In genomic region chr16:64615647-64616280, GRCh38 we compare ENCODE assay signal across 11 cellular contexts.
DNase-seq lines count a peak whose midpoint lies in the region; ATAC-seq and TF ChIP-seq lines count a peak whose summit lies in the region.
"Had no signal": no experiment of that assay in that cellular context is flagged by ENCODE, and none has a peak within 500 bp of the region (broad histone marks: within the 10 kb centered on the region; RNA-seq: fewer than 3 reads in every experiment).

No MANE protein-coding gene starts in this region.

- H3K36me3 ChIP-seq in BE2C (no peaks in the 10 kb centered on the region), MM.1S (replicated peaks; ENCODE audit: insufficient read depth, low read length) (no peaks in the 10 kb centered on the region)
- H3K36me3 ChIP-seq: BLaER1 had no signal

- DNase-seq in BE2C: peak; percentile 84
- peak; percentile 50 for DNase-seq in MM.1S
- DNase-seq in amniotic epithelial cell (ENCODE audit: low read depth): peak; percentile 1
- DNase-seq in iPS-NIHi11 (ENCODE audit: low spot score): peak; percentile 37
- DNase-seq in central memory CD4-positive, alpha-beta T cell: no peak
- DNase-seq in 8988T: no peak
- DNase-seq: naive thymus-derived CD4-positive, alpha-beta T cell had no signal

- no peak overlapping the region for H3K4me3 ChIP-seq in BE2C (ENCODE audit: low read depth, low read length)
- H3K4me3 ChIP-seq in MM.1S (ENCODE audit: low read length): no peak overlapping the region
- H3K4me3 ChIP-seq: BLaER1 had no signal

- H3K4me1 ChIP-seq in BE2C (peaks cover 15% of the 10 kb centered on the region; the same call in 1 of the 2 replicates), MM.1S (ENCODE audit: low read length) (no peaks in the 10 kb centered on the region)
- H3K4me1 ChIP-seq: BLaER1 had no signal

- no peak for ATAC-seq in HG03521 (IDR thresholded peaks at IDR 0.05; ENCODE audit: unreplicated experiment)
- no peak for ATAC-seq in activated CD4-positive, CD25-positive, alpha-beta regulatory T cell treated with anti-CD3 and anti-CD28 coated beads, Interleukin-2, amount 50 U/mL, for 24 hours
- ATAC-seq: activated T-helper 17 cell treated with anti-CD3 and anti-CD28 coated beads, Interleukin-2, amount 50 U/mL, for 72 hours; naive thymus-derived CD4-positive, alpha-beta T cell had no signal

- no peaks in the 10 kb centered on the region for H3K79me2 ChIP-seq in MM.1S (ENCODE audit: low read length)

- no peaks in the 10 kb centered on the region for H4K20me1 ChIP-seq in MM.1S (ENCODE audit: insufficient read depth, low read length)
- H4K20me1 ChIP-seq: BLaER1 had no signal

- no peak overlapping the region for H3K9ac ChIP-seq in MM.1S (ENCODE audit: low read length)
- H3K9ac ChIP-seq: BLaER1 had no signal

- H3K9me3 ChIP-seq in BE2C: no peaks in the 10 kb centered on the region
- H3K9me3 ChIP-seq in MM.1S (replicated peaks; ENCODE audit: insufficient read depth, low read length): no peaks in the 10 kb centered on the region
- H3K9me3 ChIP-seq: BLaER1 had no signal

- H3K4me2 ChIP-seq in MM.1S (ENCODE audit: low read depth, low read length): no peak overlapping the region
- H3K4me2 ChIP-seq: BLaER1 had no signal

- no peaks in the 10 kb centered on the region for H3K27me3 ChIP-seq in BE2C
- no peaks in the 10 kb centered on the region for H3K27me3 ChIP-seq in MM.1S (replicated peaks; ENCODE audit: insufficient read depth, low read length)
- H3K27me3 ChIP-seq: BLaER1 had no signal

- H3K27ac ChIP-seq in MM.1S (ENCODE audit: low read length): no peak overlapping the region
- H3K27ac ChIP-seq: BLaER1 had no signal

- no peaks in the 10 kb centered on the region for H3K9me2 ChIP-seq in MM.1S (replicated peaks; ENCODE audit: insufficient read depth, low read length)

- H2AFZ ChIP-seq in MM.1S (ENCODE audit: low read length): no peak overlapping the region

- TF ChIP-seq CTCF in BE2C (IDR thresholded peaks at IDR 0.05; ENCODE audit: low read depth, low read length): no peak
- TF ChIP-seq CTCF in MM.1S (IDR thresholded peaks at IDR 0.05; ENCODE audit: low read length): no peak

- no peaks in the 10 kb centered on the region for H3F3A ChIP-seq in MM.1S (ENCODE audit: insufficient read depth, low read length)

Comparison
In these comparisons a context has a peak if more than half of its experiments do, and no peak if none do; other contexts are left out.
1. DNase-seq: peak in BE2C (single experiment), MM.1S (single experiment), amniotic epithelial cell (single experiment) and iPS-NIHi11 (single experiment); none in central memory CD4-positive, alpha-beta T cell (single experiment) and 8988T (single experiment).